Comparison of ENCODE assay signal across 8 cellular contexts in genomic region chr9:37096628-37097027, GRCh38.
"Had no signal": no experiment of that assay in that cellular context is flagged by ENCODE, and none has a peak within 500 bp of the region (broad histone marks: within the 10 kb centered on the region; RNA-seq: fewer than 3 reads in every experiment).

No MANE protein-coding gene starts in this region.

- DNase-seq: H9, HCEC 1CT, HFFc6, KG1 had no signal

- H3K27ac Mint-ChIP-seq: GM23338, H9, HFFc6 had no signal

- FAIRE-seq: H1, H54 had no signal

- H3K4me3 Mint-ChIP-seq: GM23338, H9, HFFc6, IgD-negative memory B cell had no signal

- H3K9me3 Mint-ChIP-seq: GM23338, H9, HFFc6, IgD-negative memory B cell had no signal

- H3K27me3 Mint-ChIP-seq: IgD-negative memory B cell had no signal

- H3K36me3 Mint-ChIP-seq: IgD-negative memory B cell had no signal

- ATAC-seq: GM23338 had no signal

- H3K4me3 ChIP-seq: GM23338 had no signal

- H3K4me2 ChIP-seq: GM23338 had no signal

- H2AFZ ChIP-seq: GM23338 had no signal
